In the genomic region with DNA sequence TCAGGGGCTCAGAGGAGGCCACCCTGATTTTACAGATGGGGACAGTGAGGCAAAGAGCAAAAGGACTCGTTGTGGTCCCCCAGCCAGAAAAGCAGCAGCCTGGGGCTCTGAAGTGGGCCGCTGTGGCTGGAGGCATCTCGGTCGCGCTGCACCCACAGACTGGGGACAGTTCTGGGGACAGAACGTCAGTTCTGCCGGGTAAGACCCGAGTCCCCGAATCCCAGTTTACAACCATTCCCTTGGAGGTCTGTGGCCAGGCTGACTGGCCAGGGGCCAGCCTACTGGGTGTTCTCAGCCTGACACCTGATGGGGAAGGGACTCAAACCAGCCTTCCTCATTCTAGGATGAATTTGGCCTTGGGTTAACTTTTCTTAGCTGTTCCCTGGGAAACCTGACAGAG, we compare ENCODE assay signal across 27 cellular contexts. TPM values are rescaled to one million over a fixed set of nuclear protein-coding genes. Genes with fewer than 3 reads are reported as not detected.
"Had no signal": no experiment of that assay in that cellular context is flagged by ENCODE, and none has a peak within 500 bp of the region (broad histone marks: within the 10 kb centered on the region; RNA-seq: fewer than 3 reads in every experiment).

No MANE protein-coding gene starts in this region.

- DNase-seq: stimulated activated CD4-positive, alpha-beta T cell treated with anti-CD3 and anti-CD28 coated beads, Interleukin-2, amount 100 ng/mL, for 48 hours; stimulated activated CD4-positive, alpha-beta T cell treated with anti-CD3 and anti-CD28 coated beads, Interleukin-4, amount 100 ng/mL, for 1 hour; stimulated activated CD4-positive, alpha-beta T cell treated with anti-CD3 and anti-CD28 coated beads, Interleukin-4, amount 100 ng/mL, for 24 hours; stimulated activated CD4-positive, alpha-beta T cell treated with anti-CD3 and anti-CD28 coated beads, Interleukin-4, amount 100 ng/mL, for 4 hours; stimulated activated CD8-positive, alpha-beta memory T cell treated with anti-CD3 and anti-CD28 coated beads, Interleukin-4, amount 100 ng/mL, for 48 hours; stimulated activated naive CD4-positive, alpha-beta T cell; stimulated activated naive CD4-positive, alpha-beta T cell treated with Interleukin-2 at 50 U/mL for 16 hours; stimulated activated naive CD8-positive, alpha-beta T cell treated with anti-CD3 and anti-CD28 coated beads, Interleukin-15, amount 100 ng/mL, for 72 hours; stimulated activated naive CD8-positive, alpha-beta T cell treated with anti-CD3 and anti-CD28 coated beads, Interleukin-15, Interleukin-2, amounts not matched to agents 100 U/mL and 50 U/mL, for 24 hours; stomach; substantia nigra; thyroid gland; tibial artery; transverse colon; trophoblast cell; upper lobe of right lung; uterus had no signal

- H3K36me3 ChIP-seq: uterus had no signal

- H3K27ac Mint-ChIP-seq: stimulated activated effector memory CD8-positive, alpha-beta T cell treated with anti-CD3 and anti-CD28 coated beads, Interleukin-12 subunit alpha, Interleukin-12 subunit beta, amount 100 ng/mL, for 72 hours; stimulated activated memory B cell treated with anti-CD40 and anti-IgM and Interleukin-4, amounts not matched to agents 10 μg/mL and 1 μg/mL and 100 μg/mL, for 72 hours; stimulated activated naive CD8-positive, alpha-beta T cell treated with anti-CD3 and anti-CD28 coated beads, Interleukin-15, Interleukin-2, amounts not matched to agents 100 ng/mL and 50 ng/mL, for 24 hours; type B pancreatic cell had no signal

- ATAC-seq: stimulated activated effector memory CD8-positive, alpha-beta T cell treated with anti-CD3 and anti-CD28 coated beads, Interleukin-12 subunit alpha, Interleukin-12 subunit beta, amount 100 ng/mL, for 72 hours; stimulated activated memory B cell treated with anti-CD40 and anti-IgM and Interleukin-4, amounts not matched to agents 10 μg/mL and 1 μg/mL and 100 μg/mL, for 72 hours; stimulated activated naive CD8-positive, alpha-beta T cell treated with anti-CD3 and anti-CD28 coated beads, Interleukin-15, amount 100 ng/mL, for 72 hours; stimulated activated naive CD8-positive, alpha-beta T cell treated with anti-CD3 and anti-CD28 coated beads, Interleukin-15, Interleukin-2, amounts not matched to agents 100 U/mL and 50 U/mL, for 24 hours; upper lobe of right lung had no signal

- H3K4me1 ChIP-seq: stomach, suprapubic skin, testis, thyroid gland, tibial artery, tibial nerve, transverse colon, upper lobe of left lung, upper lobe of right lung, uterus, vagina had no signal

- H3K36me3 Mint-ChIP-seq: type B pancreatic cell had no signal

- H3K9me3 ChIP-seq: stomach, suprapubic skin, testis, thoracic aorta, thyroid gland, tibial artery, tibial nerve, transverse colon, upper lobe of left lung, upper lobe of right lung, uterus, vagina had no signal

- H3K4me1 Mint-ChIP-seq: stimulated activated effector memory CD8-positive, alpha-beta T cell treated with anti-CD3 and anti-CD28 coated beads, Interleukin-12 subunit alpha, Interleukin-12 subunit beta, amount 100 ng/mL, for 72 hours; stimulated activated memory B cell treated with anti-CD40 and anti-IgM and Interleukin-4, amounts not matched to agents 10 μg/mL and 1 μg/mL and 100 μg/mL, for 72 hours; stimulated activated naive CD8-positive, alpha-beta T cell treated with anti-CD3 and anti-CD28 coated beads, Interleukin-15, amount 100 ng/mL, for 72 hours had no signal

- H3K4me3 Mint-ChIP-seq: stimulated activated effector memory CD8-positive, alpha-beta T cell treated with anti-CD3 and anti-CD28 coated beads, Interleukin-12 subunit alpha, Interleukin-12 subunit beta, amount 100 ng/mL, for 72 hours; stimulated activated memory B cell treated with anti-CD40 and anti-IgM and Interleukin-4, amounts not matched to agents 10 μg/mL and 1 μg/mL and 100 μg/mL, for 72 hours; stimulated activated naive CD8-positive, alpha-beta T cell treated with anti-CD3 and anti-CD28 coated beads, Interleukin-15, amount 100 ng/mL, for 72 hours; stimulated activated naive CD8-positive, alpha-beta T cell treated with anti-CD3 and anti-CD28 coated beads, Interleukin-15, Interleukin-2, amounts not matched to agents 100 ng/mL and 50 ng/mL, for 24 hours; type B pancreatic cell had no signal

- H3K27ac ChIP-seq: stomach, suprapubic skin, testis, thoracic aorta, thyroid gland, tibial artery, tibial nerve, transverse colon, upper lobe of left lung, upper lobe of right lung, uterus, vagina had no signal

- H3K9me3 Mint-ChIP-seq: stimulated activated effector memory CD8-positive, alpha-beta T cell treated with anti-CD3 and anti-CD28 coated beads, Interleukin-12 subunit alpha, Interleukin-12 subunit beta, amount 100 ng/mL, for 72 hours; stimulated activated memory B cell treated with anti-CD40 and anti-IgM and Interleukin-4, amounts not matched to agents 10 μg/mL and 1 μg/mL and 100 μg/mL, for 72 hours; stimulated activated naive CD8-positive, alpha-beta T cell treated with anti-CD3 and anti-CD28 coated beads, Interleukin-15, amount 100 ng/mL, for 72 hours; stimulated activated naive CD8-positive, alpha-beta T cell treated with anti-CD3 and anti-CD28 coated beads, Interleukin-15, Interleukin-2, amounts not matched to agents 100 ng/mL and 50 ng/mL, for 24 hours; type B pancreatic cell had no signal

- H3K27me3 Mint-ChIP-seq: stimulated activated memory B cell treated with anti-CD40 and anti-IgM and Interleukin-4, amounts not matched to agents 10 μg/mL and 1 μg/mL and 100 μg/mL, for 72 hours; stimulated activated naive CD8-positive, alpha-beta T cell treated with anti-CD3 and anti-CD28 coated beads, Interleukin-15, amount 100 ng/mL, for 72 hours; stimulated activated naive CD8-positive, alpha-beta T cell treated with anti-CD3 and anti-CD28 coated beads, Interleukin-15, Interleukin-2, amounts not matched to agents 100 ng/mL and 50 ng/mL, for 24 hours; type B pancreatic cell had no signal

- H3K27me3 ChIP-seq: stomach, suprapubic skin, testis, thyroid gland, tibial artery, tibial nerve, transverse colon, upper lobe of left lung, upper lobe of right lung, uterus, vagina had no signal

- H3K4me3 ChIP-seq: stomach, suprapubic skin, testis, thoracic aorta, thyroid gland, tibial artery, tibial nerve, transverse colon, upper lobe of left lung, upper lobe of right lung, uterus, vagina had no signal

RNA-seq across cellular contexts. Expression of a gene that starts 33.1 kb away (rescaled TPM):
- total RNA-seq: thyroid gland, vagina had no signal
